ENCODE assay signal across 8 cellular contexts in the genomic region with DNA sequence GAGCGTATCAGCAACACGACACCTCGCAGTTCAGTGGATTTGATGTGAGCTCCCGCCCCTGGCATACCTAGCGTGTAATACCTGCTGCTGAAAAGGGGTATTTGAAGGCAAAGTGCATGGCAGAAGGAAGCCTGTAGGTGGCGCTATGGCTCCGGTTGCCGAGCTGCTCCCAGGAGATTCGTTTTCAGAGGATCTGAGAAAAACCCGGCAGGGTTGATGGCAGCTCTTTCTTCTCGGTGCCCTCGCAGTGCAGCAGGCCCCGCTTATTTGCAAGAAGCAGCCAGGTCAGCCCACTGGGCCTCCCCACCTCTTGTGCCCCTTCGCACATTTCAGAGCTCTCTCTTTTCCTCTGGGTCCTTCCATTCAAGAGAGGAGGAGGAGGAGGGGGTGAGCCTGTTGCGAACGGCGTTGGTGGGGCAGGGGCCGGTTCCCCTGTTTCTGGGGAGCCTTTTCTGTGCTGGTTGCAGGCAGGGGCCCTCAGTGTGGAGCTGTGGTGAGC.
DNase-seq lines count a peak whose midpoint lies in the region; ATAC-seq and TF ChIP-seq lines count a peak whose summit lies in the region.

No MANE protein-coding gene starts in this region.

- H3K79me2 ChIP-seq in SU-DHL-6 (ENCODE audit: insufficient read depth, low read length) = no peaks in the 10 kb centered on the region

- no peaks in the 10 kb centered on the region for H3K9me3 ChIP-seq in SU-DHL-6 (ENCODE audit: insufficient read depth, low read length)

- no peak overlapping the region for H3K4me3 ChIP-seq in AG04449 (ENCODE audit: low read depth, low read length)
- H3K4me3 ChIP-seq in SU-DHL-6 (ENCODE audit: insufficient read depth, low read length, poor library complexity, severe bottlenecking) = no peak overlapping the region

- peak; percentile 48 for ATAC-seq in GM18861 (IDR thresholded peaks at IDR 0.05; ENCODE audit: unreplicated experiment)
- peak; percentile 60 for ATAC-seq in sciatic nerve
- no peak for ATAC-seq in GM21515 (IDR thresholded peaks at IDR 0.05; ENCODE audit: unreplicated experiment)

- TF ChIP-seq CTCF in AG04449 (IDR thresholded peaks at IDR 0.05; ENCODE audit: insufficient read depth, low read length, missing control alignments) (peak; percentile 93), SU-DHL-6 (IDR thresholded peaks at IDR 0.05; ENCODE audit: insufficient read depth, low read length, poor library complexity, severe bottlenecking) (peak; percentile 78)

- H3K27me3 ChIP-seq in SU-DHL-6 (ENCODE audit: low read length) = no peaks in the 10 kb centered on the region

- no peaks in the 10 kb centered on the region for H3K36me3 ChIP-seq in SU-DHL-6 (ENCODE audit: low read length)

- H3K9ac ChIP-seq in SU-DHL-6 (ENCODE audit: low read length) = no peak overlapping the region

- no peak overlapping the region for H2AFZ ChIP-seq in SU-DHL-6 (ENCODE audit: low read depth, low read length, severe bottlenecking)

- no peaks in the 10 kb centered on the region for H3F3A ChIP-seq in SU-DHL-6 (ENCODE audit: insufficient read depth)

- no peak overlapping the region for H3K27ac ChIP-seq in SU-DHL-6 (ENCODE audit: low read depth, low read length)

- DNase-seq in AG04449 (ENCODE audit: low read depth, low spot score) (no peak), NCI-H1417 (lab: John Stamatoyannopoulos, UW) (peak; percentile 77 to 93 (median 89)), amygdala (lab: John Stamatoyannopoulos, UW) (peak in 52 of 56 donors; percentile 16 to 84 (median 59)), hypothalamus (lab: John Stamatoyannopoulos, UW) (peak in 45 of 51 donors; percentile 13 to 88 (median 65)), sciatic nerve (ENCODE audit: low spot score) (peak; percentile 79)

- no peaks in the 10 kb centered on the region for H3K9me2 ChIP-seq in SU-DHL-6 (replicated peaks; ENCODE audit: insufficient read depth, low read length)

- POLR2A ChIA-PET in AG04449 (lab: Yijun Ruan, JAX) = no interaction called here

- intact Hi-C loops in sciatic nerve (cut with DNase I) = no loop called here

- no peak overlapping the region for H3K4me2 ChIP-seq in SU-DHL-6 (ENCODE audit: low read depth, low read length, poor library complexity, severe bottlenecking)

- no peaks in the 10 kb centered on the region for H4K20me1 ChIP-seq in SU-DHL-6 (ENCODE audit: low read depth, low read length)

- CTCF ChIA-PET in AG04449 (lab: Yijun Ruan, JAX) = interaction anchor here (0.6 to 12.9 kb wide), 49 partner anchors 8 to 411 kb away, joined by 3 to 252 read pairs (median 4); no protein-coding TSS in a partner anchor
